ENCODE assay signal across 8 cellular contexts in the genomic region with DNA sequence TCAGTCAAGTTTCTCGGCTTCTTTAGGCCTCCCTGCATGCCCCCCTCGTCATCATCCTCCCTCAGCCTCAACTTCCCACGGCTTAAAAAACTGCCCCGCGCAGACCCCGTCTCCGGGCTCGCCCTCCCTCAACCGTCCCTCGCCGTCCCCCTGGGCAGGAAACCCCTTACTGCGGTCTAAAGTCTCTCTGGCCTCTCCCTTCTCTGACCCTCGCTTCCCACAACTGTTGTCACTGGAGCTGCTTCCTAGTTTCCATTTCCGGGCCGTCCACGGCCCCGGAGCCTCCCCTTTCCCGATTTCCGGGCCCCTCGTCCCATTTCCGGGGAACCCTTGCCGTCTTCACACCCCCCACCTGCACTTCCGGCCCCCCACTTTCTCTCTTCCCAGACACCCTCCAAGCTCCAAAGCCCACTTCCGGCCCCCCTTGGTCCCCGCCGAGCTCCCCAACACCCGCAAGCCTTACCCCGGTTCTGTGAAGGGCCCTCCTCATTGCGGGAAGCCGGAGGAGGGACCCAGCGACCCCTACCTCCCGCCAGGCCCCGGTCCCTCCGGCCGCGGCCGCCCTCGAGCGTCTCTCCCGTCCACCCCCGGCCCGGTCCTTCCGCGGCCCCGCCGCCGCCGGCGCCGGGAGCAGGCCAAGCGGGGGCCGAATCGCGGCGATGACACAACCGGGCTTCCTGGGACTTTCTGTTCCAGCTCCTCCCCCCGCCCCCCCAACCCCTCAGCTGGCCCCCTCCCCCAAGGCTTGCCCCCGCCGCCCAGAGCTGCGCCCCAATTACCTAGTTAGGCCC. TPM values are rescaled to one million over a fixed set of nuclear protein-coding genes. Genes with fewer than 3 reads are reported as not detected.
DNase-seq lines count a peak whose midpoint lies in the region; FAIRE-seq and TF ChIP-seq lines count a peak whose summit lies in the region.

No MANE protein-coding gene starts in this region.

- TF ChIP-seq EP300 in sigmoid colon (IDR thresholded peaks at IDR 0.05), result no peak

- H3K9me3 ChIP-seq in iPS DF 6.9 (ENCODE audit: control insufficient read depth, insufficient read depth, low read length), result no peaks in the 10 kb centered on the region
- no peaks in the 10 kb centered on the region for H3K9me3 ChIP-seq in sigmoid colon

- H3K4me1 Mint-ChIP-seq in T-helper 2 cell treated with Interferon-gamma antibody and Interleukin-4, amounts not matched to agents 5 μg/mL and 100 μg/mL, for 36 hours (ENCODE audit: low read depth), result peaks cover 35% of the 10 kb centered on the region

- no peak for TF ChIP-seq CTCF in LNCaP clone FGC (IDR thresholded peaks at IDR 0.05; ENCODE audit: control insufficient read depth, extremely low read depth, insufficient read depth)
- no peak for TF ChIP-seq CTCF in sigmoid colon (IDR thresholded peaks at IDR 0.05)
- TF ChIP-seq CTCF in D721Med (IDR thresholded peaks at IDR 0.05; ENCODE audit: insufficient read depth, missing control alignments), result no peak

- intact Hi-C loops in sigmoid colon (cut with DNase I), result loop anchor here (10.0 kb wide), 2 partner anchors 116 to 494 kb away; a partner anchor contains a TSS

- no peak for FAIRE-seq in D721Med (lab: Jason Lieb, UNC)

- H3K4me3 ChIP-seq in LNCaP clone FGC (ENCODE audit: low read depth, low read length) (peak overlapping the region; percentile 83), iPS DF 6.9 (ENCODE audit: low read length) (peak overlapping the region; percentile 83), sigmoid colon (peak overlapping the region; percentile 85 to 95 (median 92))

- TF ChIP-seq POLR2A in sigmoid colon (IDR thresholded peaks at IDR 0.05), result no peak

- H3K9me3 Mint-ChIP-seq in T-helper 2 cell treated with Interferon-gamma antibody and Interleukin-4, amounts not matched to agents 5 μg/mL and 100 μg/mL, for 36 hours, result no peaks in the 10 kb centered on the region

- peak overlapping the region; percentile 99 for H3K4me3 Mint-ChIP-seq in T-helper 2 cell treated with Interferon-gamma antibody and Interleukin-4, amounts not matched to agents 5 μg/mL and 100 μg/mL, for 36 hours

- H3K27ac Mint-ChIP-seq in T-helper 2 cell treated with Interferon-gamma antibody and Interleukin-4, amounts not matched to agents 5 μg/mL and 100 μg/mL, for 36 hours, result peak overlapping the region; percentile 97

- H3K27me3 ChIP-seq in iPS DF 6.9 (ENCODE audit: control insufficient read depth, insufficient read depth, low read length), result no peaks in the 10 kb centered on the region
- H3K27me3 ChIP-seq in sigmoid colon, result no peaks in the 10 kb centered on the region

- H3K36me3 Mint-ChIP-seq in T-helper 2 cell treated with Interferon-gamma antibody and Interleukin-4, amounts not matched to agents 5 μg/mL and 100 μg/mL, for 36 hours (ENCODE audit: low read depth), result peaks cover 23% of the 10 kb centered on the region

- no CpG with 5 or more reads among the region's 60 CpGs for WGBS in iPS DF 6.9 (ENCODE audit: insufficient coverage, insufficient read length)
- WGBS in sigmoid colon, 2 donors, result 1% methylated on average over 60 of the region's 60 CpGs

- H3K27ac ChIP-seq in iPS DF 6.9 (ENCODE audit: low read length) (no peak overlapping the region), sigmoid colon (peak overlapping the region; percentile 99 to 100 (median 100))

- no peaks in the 10 kb centered on the region for H3K36me3 ChIP-seq in iPS DF 6.9 (ENCODE audit: control insufficient read depth, insufficient read depth, low read length)
- peaks cover 0 to 6% (median 0%) of the 10 kb centered on the region in 4 donors for H3K36me3 ChIP-seq in sigmoid colon

- H3K27me3 Mint-ChIP-seq in T-helper 2 cell treated with Interferon-gamma antibody and Interleukin-4, amounts not matched to agents 5 μg/mL and 100 μg/mL, for 36 hours (ENCODE audit: low read depth), result no peaks in the 10 kb centered on the region

- peak; percentile 86 for DNase-seq in GM03348 (ENCODE audit: low spot score)
- peak; percentile 36 for DNase-seq in GOT3 (lab: John Stamatoyannopoulos, UW)
- DNase-seq in LNCaP clone FGC (ENCODE audit: low read depth), result no peak
- DNase-seq in T-helper 2 cell treated with Interferon-gamma antibody and Interleukin-4, amounts not matched to agents 5 μg/mL and 100 μg/mL, for 36 hours (ENCODE audit: low spot score), result peak; percentile 56
- DNase-seq in astrocyte of the hippocampus (ENCODE audit: low read depth, low spot score), result peak; percentile 63
- DNase-seq in iPS DF 6.9 (ENCODE audit: low read depth, low spot score), result peak; percentile 41
- peak; percentile 88 for DNase-seq in sigmoid colon
- no peak for DNase-seq in D721Med (ENCODE audit: insufficient read length, low spot score)

- H3K4me1 ChIP-seq in iPS DF 6.9 (ENCODE audit: control insufficient read depth, insufficient read depth, low read length) (no peaks in the 10 kb centered on the region), sigmoid colon (peaks cover 0 to 37% (median 31%) of the 10 kb centered on the region in 4 donors)

RNA-seq across cellular contexts. Expression of a gene that starts 0.5 kb away (rescaled TPM):
- 100 to 1,000 TPM; 144 to 168 (median 159) TPM for total RNA-seq in sigmoid colon
- 10 to 100 TPM; 20.4 to 49.5 (median 23.8) TPM for polyA plus RNA-seq in sigmoid colon

RNA-seq across cellular contexts. Expression of a gene that starts 1.0 kb away (rescaled TPM):
- total RNA-seq in sigmoid colon, result 1 to 10 TPM; 2.9 to 3.5 (median 3.1) TPM
- polyA plus RNA-seq in sigmoid colon, result 1 to 10 TPM in 1 of 3 donors, under 1 TPM in 2; 0.90 to 2.4 (median 0.92) TPM

Comparison
In these comparisons a context has a peak if more than half of its experiments do, and no peak if none do; other contexts are left out.
1. DNase-seq: peak in GM03348 (single experiment), GOT3 (single experiment), T-helper 2 cell treated with Interferon-gamma antibody and Interleukin-4, amounts not matched to agents 5 μg/mL and 100 μg/mL, for 36 hours (single experiment), astrocyte of the hippocampus (single experiment), iPS DF 6.9 (single experiment) and sigmoid colon (single experiment); none in LNCaP clone FGC (single experiment) and D721Med (single experiment).
2. Peak in every context shown above with its lines, with median percentiles within 50 percentile points of each other: H3K4me3 ChIP-seq.